In genomic region chr1:209409786-209410185, GRCh38 we compare ENCODE assay signal across 14 cellular contexts.
DNase-seq lines count a peak whose midpoint lies in the region; ATAC-seq and TF ChIP-seq lines count a peak whose summit lies in the region.
"Had no signal": no experiment of that assay in that cellular context is flagged by ENCODE, and none has a peak within 500 bp of the region (broad histone marks: within the 10 kb centered on the region; RNA-seq: fewer than 3 reads in every experiment).

No MANE protein-coding gene starts in this region.

- no TSS peak for BruUV-seq in PC-9 (replicated peaks; lab: Mats Ljungman, UMichigan)

- no peaks in the 10 kb centered on the region for H4K20me1 ChIP-seq in PC-9 (ENCODE audit: insufficient read depth)

- no peak for ATAC-seq in effector memory CD8-positive, alpha-beta T cell (replicated peaks)
- ATAC-seq in gastroesophageal sphincter: no peak
- ATAC-seq: right cardiac atrium had no signal

- no peaks in the 10 kb centered on the region for H3K79me2 ChIP-seq in PC-9 (ENCODE audit: low read depth)

- H3K4me1 ChIP-seq in PC-9 (replicated peaks; ENCODE audit: insufficient read depth): peaks cover 80% of the 10 kb centered on the region
- peaks cover 0 to 3% (median 0%) of the 10 kb centered on the region in 3 donors for H3K4me1 ChIP-seq in gastroesophageal sphincter
- H3K4me1 ChIP-seq: stomach had no signal

- no peak overlapping the region for H2AFZ ChIP-seq in PC-9

- peak overlapping the region; percentile 57 for H3K4me2 ChIP-seq in PC-9

- intact Hi-C loops in PC-9 (cut with micrococcal nuclease; ENCODE audit: unreplicated experiment): loop anchor here (1.0 kb wide), 3 partner anchors 11 to 24 kb away; no protein-coding TSS in a partner anchor

- in situ Hi-C loops in Caki2 (cut with HindIII; ENCODE audit: low pct_unique_long_range_greater_than_20kb, low sequenced_read_pairs): no loop called here

- H3K4me1 Mint-ChIP-seq in mesothelial cell of epicardium (peaks cover 37% of the 10 kb centered on the region), glutamatergic neuron (ENCODE audit: low read depth, unreplicated experiment) (no peaks in the 10 kb centered on the region)
- no peaks in the 10 kb centered on the region for H3K4me1 Mint-ChIP-seq in effector memory CD8-positive, alpha-beta T cell (ENCODE audit: low read depth in 2 of 2)
- H3K4me1 Mint-ChIP-seq: central memory CD8-positive, alpha-beta T cell; naive B cell had no signal

- no peak overlapping the region for H3K4me3 ChIP-seq in PC-9
- H3K4me3 ChIP-seq in epithelial cell of esophagus (ENCODE audit: low read length): no peak overlapping the region
- H3K4me3 ChIP-seq in gastroesophageal sphincter: no peak overlapping the region
- H3K4me3 ChIP-seq: stomach had no signal

- no peaks in the 10 kb centered on the region for H3K27me3 Mint-ChIP-seq in mesothelial cell of epicardium (ENCODE audit: low read depth)
- peaks cover 20 to 35% of the 10 kb centered on the region in 2 donors for H3K27me3 Mint-ChIP-seq in effector memory CD8-positive, alpha-beta T cell
- H3K27me3 Mint-ChIP-seq in glutamatergic neuron (ENCODE audit: unreplicated experiment): no peaks in the 10 kb centered on the region

- TF ChIP-seq CTCF in PC-9 (conservative IDR thresholded peaks at IDR 0.05) (no peak), epithelial cell of esophagus (IDR thresholded peaks at IDR 0.05; ENCODE audit: insufficient read depth, low read depth, low read length, missing control alignments) (no peak), mesothelial cell of epicardium (IDR thresholded peaks at IDR 0.05; ENCODE audit: unreplicated experiment) (no peak), gastroesophageal sphincter (IDR thresholded peaks at IDR 0.05) (no peak), glutamatergic neuron (IDR thresholded peaks at IDR 0.05; ENCODE audit: partially characterized antibody, unreplicated experiment) (no peak)

- no peak for TF ChIP-seq POLR2A in gastroesophageal sphincter (IDR thresholded peaks at IDR 0.05)

- H3K27ac ChIP-seq in PC-9: peak overlapping the region; percentile 97
- H3K27ac ChIP-seq in gastroesophageal sphincter: no peak overlapping the region
- H3K27ac ChIP-seq: stomach had no signal

- H3K27me3 ChIP-seq in PC-9 (ENCODE audit: insufficient read depth, low read depth) (no peaks in the 10 kb centered on the region), gastroesophageal sphincter (no peaks in the 10 kb centered on the region)

- H3K9me3 Mint-ChIP-seq in mesothelial cell of epicardium (no peaks in the 10 kb centered on the region), glutamatergic neuron (ENCODE audit: unreplicated experiment) (no peaks in the 10 kb centered on the region)
- peaks cover 0 to 2% of the 10 kb centered on the region in 2 donors for H3K9me3 Mint-ChIP-seq in effector memory CD8-positive, alpha-beta T cell
- H3K9me3 Mint-ChIP-seq: central memory CD8-positive, alpha-beta T cell had no signal

- DNase-seq in Caki2 (ENCODE audit: low read depth) (peak; percentile 16), PC-9 (peak; percentile 56 to 99), epithelial cell of esophagus (ENCODE audit: low read depth) (peak; percentile 93), mesothelial cell of epicardium (ENCODE audit: low spot score in 2 of 2, unreplicated experiment in 2 of 2) (no peak), NCI-H345 (lab: John Stamatoyannopoulos, UW) (no peak), glutamatergic neuron (no peak)
- no peak for DNase-seq in effector memory CD8-positive, alpha-beta T cell
- DNase-seq: activated naive CD4-positive, alpha-beta T cell; KG1; naive B cell; right cardiac atrium; stomach had no signal

- CTCF ChIA-PET in PC-9 (lab: Charles Lee): no interaction called here

- peaks cover 55% of the 10 kb centered on the region for H3F3A ChIP-seq in PC-9 (ENCODE audit: insufficient read depth, low read depth)

- no peaks in the 10 kb centered on the region for H3K36me3 ChIP-seq in PC-9 (ENCODE audit: low read depth)
- H3K36me3 ChIP-seq in gastroesophageal sphincter: no peaks in the 10 kb centered on the region
- H3K36me3 ChIP-seq: stomach had no signal

- no peaks in the 10 kb centered on the region for H3K9me2 ChIP-seq in PC-9 (ENCODE audit: insufficient read depth)

- POLR2A ChIA-PET in PC-9 (lab: Charles Lee; ENCODE audit: unreplicated experiment): interaction anchor here (0.6 to 1.0 kb wide), 4 partner anchors 11 to 32 kb away, joined by 3 to 12 read pairs (median 5); no protein-coding TSS in a partner anchor

- H3K9me3 ChIP-seq in PC-9 (ENCODE audit: insufficient read depth, low read depth) (no peaks in the 10 kb centered on the region), gastroesophageal sphincter (no peaks in the 10 kb centered on the region)
- H3K9me3 ChIP-seq: stomach had no signal

- H3K36me3 Mint-ChIP-seq in mesothelial cell of epicardium (no peaks in the 10 kb centered on the region), glutamatergic neuron (ENCODE audit: unreplicated experiment) (no peaks in the 10 kb centered on the region)
- H3K36me3 Mint-ChIP-seq in effector memory CD8-positive, alpha-beta T cell (ENCODE audit: insufficient read depth): no peaks in the 10 kb centered on the region
- H3K36me3 Mint-ChIP-seq: naive B cell had no signal

- peak overlapping the region; percentile 62 for H3K27ac Mint-ChIP-seq in mesothelial cell of epicardium
- H3K27ac Mint-ChIP-seq in effector memory CD8-positive, alpha-beta T cell: no peak overlapping the region
- H3K27ac Mint-ChIP-seq in glutamatergic neuron (ENCODE audit: unreplicated experiment): no peak overlapping the region
- H3K27ac Mint-ChIP-seq: naive B cell had no signal

- no peak for TF ChIP-seq EP300 in gastroesophageal sphincter (IDR thresholded peaks at IDR 0.05)

- H3K4me3 Mint-ChIP-seq in mesothelial cell of epicardium (no peak overlapping the region), glutamatergic neuron (ENCODE audit: unreplicated experiment) (no peak overlapping the region)
- no peak overlapping the region for H3K4me3 Mint-ChIP-seq in effector memory CD8-positive, alpha-beta T cell
- H3K4me3 Mint-ChIP-seq: central memory CD8-positive, alpha-beta T cell; naive B cell had no signal

- 61 to 94% methylated on average over 2 of the region's 2 CpGs for WGBS in gastroesophageal sphincter (ENCODE audit: low coverage in 1 of 2), 2 donors

Comparison
In these comparisons a context has a peak if more than half of its experiments do, and no peak if none do; other contexts are left out.
1. DNase-seq: peak in Caki2 (single experiment), PC-9 (2 of 2) and epithelial cell of esophagus (single experiment); none in mesothelial cell of epicardium (0 of 2), effector memory CD8-positive, alpha-beta T cell (0 of 3), NCI-H345 (single experiment) and glutamatergic neuron (single experiment).